ENCODE assay signal across 8 cellular contexts in genomic region chr1:3564921-3565831, GRCh38. TPM values are rescaled to one million over a fixed set of nuclear protein-coding genes. Genes with fewer than 3 reads are reported as not detected.
DNase-seq lines count a peak whose midpoint lies in the region; ATAC-seq, FAIRE-seq and TF ChIP-seq lines count a peak whose summit lies in the region.

No MANE protein-coding gene starts in this region.

- peak; percentile 41 to 69 (median 58) for ATAC-seq in T-cell (replicated peaks in 1 of 4)
- ATAC-seq in GM18861 (IDR thresholded peaks at IDR 0.05; ENCODE audit: unreplicated experiment) = no peak
- ATAC-seq in GM21723 (IDR thresholded peaks at IDR 0.05; ENCODE audit: unreplicated experiment) = no peak

- H3K27me3 Mint-ChIP-seq in T-cell (peaks cover 0 to 3% of the 10 kb centered on the region in 2 donors), chondrocyte (ENCODE audit: low read depth) (peaks cover 8% of the 10 kb centered on the region), mesothelial cell of epicardium (ENCODE audit: low read depth) (no peaks in the 10 kb centered on the region)

- FAIRE-seq in GM12892 (lab: Jason Lieb, UNC) = peak; percentile 68

- POLR2A ChIA-PET in T-cell (lab: Charles Lee) = no interaction called here

- H3K4me3 Mint-ChIP-seq in T-cell (no peak overlapping the region), chondrocyte (ENCODE audit: unreplicated experiment) (no peak overlapping the region), mesothelial cell of epicardium (no peak overlapping the region)

- DNase-seq in AG08396 (ENCODE audit: low spot score) (peak; percentile 82), GM12892 (ENCODE audit: insufficient read length) (peak; percentile 90), T-cell (peak in 26 of 34 experiments; percentile 4 to 45 (median 26)), chondrocyte (ENCODE audit: low spot score) (no peak), mesothelial cell of epicardium (ENCODE audit: low spot score in 2 of 2, unreplicated experiment in 2 of 2) (no peak), LoVo (ENCODE audit: low spot score) (no peak)

- CTCF ChIA-PET in T-cell (lab: Charles Lee) = interaction anchor here in 1 of 2 donors (0.6 to 1.0 kb wide), 2 partner anchors 54 to 56 kb away, joined by 3 to 8 read pairs; no protein-coding TSS in a partner anchor

- H3K27ac Mint-ChIP-seq in T-cell = peak overlapping the region in 1 of 2 donors; percentile 16
- H3K27ac Mint-ChIP-seq in chondrocyte (ENCODE audit: unreplicated experiment) = no peak overlapping the region
- no peak overlapping the region for H3K27ac Mint-ChIP-seq in mesothelial cell of epicardium

- TF ChIP-seq CTCF in chondrocyte (IDR thresholded peaks at IDR 0.05) (peak; percentile 97), mesothelial cell of epicardium (IDR thresholded peaks at IDR 0.05; ENCODE audit: unreplicated experiment) (peak; percentile 84)

- H3K4me1 Mint-ChIP-seq in T-cell (no peaks in the 10 kb centered on the region), chondrocyte (ENCODE audit: low read depth) (no peaks in the 10 kb centered on the region), mesothelial cell of epicardium (peaks cover 14% of the 10 kb centered on the region)

- H3K9me3 Mint-ChIP-seq in T-cell = no peaks in the 10 kb centered on the region
- H3K9me3 Mint-ChIP-seq in chondrocyte (ENCODE audit: low read depth) = no peaks in the 10 kb centered on the region
- H3K9me3 Mint-ChIP-seq in mesothelial cell of epicardium = no peaks in the 10 kb centered on the region

- no peak for TF ChIP-seq POLR2A in GM12892 (IDR thresholded peaks at IDR 0.05; ENCODE audit: low read depth, low read length)

- H3K36me3 Mint-ChIP-seq in T-cell (no peaks in the 10 kb centered on the region), chondrocyte (ENCODE audit: low read depth) (no peaks in the 10 kb centered on the region), mesothelial cell of epicardium (peaks cover 2% of the 10 kb centered on the region)

RNA-seq across cellular contexts. Expression of gene MEGF6, which starts 46.1 kb away (rescaled TPM):
- polyA plus RNA-seq in GM12892 (2012; ENCODE audit: missing spikeins) = 0.19 TPM
- total RNA-seq in T-cell (100 to 1,000 TPM in 3 of 5 donors, 10 to 100 TPM in 2; 63.3 to 213 (median 193) TPM), chondrocyte (185 to 332 TPM (median 328 TPM) in 3 replicates), mesothelial cell of epicardium (194 to 209 TPM (median 204 TPM) in 3 replicates)

RNA-seq across cellular contexts. Expression of gene TPRG1L, which starts 59.6 kb away (rescaled TPM):
- 11.4 TPM for polyA plus RNA-seq in GM12892 (2012; ENCODE audit: missing spikeins)
- total RNA-seq in T-cell (10 to 100 TPM; 36.7 to 48.5 (median 45.4) TPM), chondrocyte (52.5 to 53.7 TPM (median 53.6 TPM) in 3 replicates), mesothelial cell of epicardium (15.1 to 15.9 TPM (median 15.7 TPM) in 3 replicates)

Comparison
In these comparisons a context has a peak if more than half of its experiments do, and no peak if none do; other contexts are left out.
1. DNase-seq: peak in AG08396 (single experiment), GM12892 (single experiment) and T-cell (26 of 34); none in chondrocyte (single experiment), mesothelial cell of epicardium (0 of 2) and LoVo (single experiment).
2. ATAC-seq: peak in T-cell (4 of 4); none in GM18861 (single experiment) and GM21723 (single experiment).